24 cellular contexts compared by ENCODE assay signal in the genomic region with DNA sequence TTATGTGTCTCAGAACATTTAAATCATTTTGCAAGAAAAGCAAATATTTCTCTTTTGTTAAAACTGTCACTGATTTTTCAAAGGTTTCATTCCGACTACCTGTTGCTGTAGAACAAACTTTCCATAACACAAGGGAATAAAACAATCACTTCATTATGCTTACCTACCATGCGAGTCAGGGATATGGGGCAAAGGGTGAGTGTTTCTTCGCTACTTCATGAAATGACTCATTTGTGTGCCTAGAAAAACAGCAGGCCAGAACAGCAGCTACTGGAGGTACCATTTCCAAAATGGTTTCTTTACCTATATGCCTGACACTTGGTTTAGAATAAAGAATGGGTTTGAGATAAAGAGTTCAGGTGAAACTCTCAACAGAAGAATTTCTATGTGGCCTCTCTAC.
DNase-seq lines count a peak whose midpoint lies in the region; ATAC-seq, FAIRE-seq and TF ChIP-seq lines count a peak whose summit lies in the region.
"Had no signal": no experiment of that assay in that cellular context is flagged by ENCODE, and none has a peak within 500 bp of the region (broad histone marks: within the 10 kb centered on the region; RNA-seq: fewer than 3 reads in every experiment).

No MANE protein-coding gene starts in this region.

- TF ChIP-seq CTCF in bronchial epithelial cell (IDR thresholded peaks at IDR 0.05; ENCODE audit: insufficient read depth, low read length, severe bottlenecking) (no peak), foreskin keratinocyte (conservative IDR thresholded peaks at IDR 0.05) (no peak)

- CTCF ChIA-PET in HEK293T (lab: Yijun Ruan, JAX) = no interaction called here

- no peak overlapping the region for H3K27ac ChIP-seq in foreskin keratinocyte
- H3K27ac ChIP-seq: 22Rv1, C4-2B, KMS-11 had no signal

- H3K4me1 ChIP-seq in foreskin keratinocyte = no peaks in the 10 kb centered on the region
- H3K4me1 ChIP-seq: Caco-2 had no signal

- POLR2A ChIA-PET in HEK293T (lab: Yijun Ruan, JAX) = no interaction called here

- DNase-seq in DMS53 (lab: John Stamatoyannopoulos, UW) (peak; percentile 35), DMS53 treated with DMSO at 0.1 percent for 48 hours (lab: John Stamatoyannopoulos, UW; ENCODE audit: unreplicated experiment) (no peak), HT-29 (ENCODE audit: low spot score) (peak; percentile 32), bronchial epithelial cell (ENCODE audit: low read depth) (peak; percentile 64), foreskin keratinocyte (peak; percentile 9 to 51), HEK293T (ENCODE audit: extremely low spot score) (no peak), NAMALWA (ENCODE audit: low spot score) (no peak)
- DNase-seq: Caco-2; CD8-positive, alpha-beta T cell; HCEC 1CT; NCI-H1092 treated with DMSO at 0.1 percent for 48 hours; NCI-H1436; NCI-H187; NCI-H2081 treated with DMSO at 0.1 percent for 48 hours; NCI-H2171 treated with DMSO at 0.1 percent for 48 hours; NCI-H524 treated with DMSO at 0.1 percent for 48 hours; NCI-H774; SK-N-SH; SW 1271 had no signal

- no peak overlapping the region for H3K4me3 ChIP-seq in bronchial epithelial cell (ENCODE audit: low read depth, low read length)
- H3K4me3 ChIP-seq: GM23338 had no signal

- no peaks in the 10 kb centered on the region for H3K36me3 ChIP-seq in bronchial epithelial cell (ENCODE audit: control insufficient read depth, insufficient read depth, low read length)

- H3K27me3 ChIP-seq in bronchial epithelial cell (ENCODE audit: control insufficient read depth, insufficient read depth, low read length) (no peaks in the 10 kb centered on the region), foreskin keratinocyte (no peaks in the 10 kb centered on the region)

- peak; percentile 18 for FAIRE-seq in bronchial epithelial cell (lab: Jason Lieb, UNC)

- ATAC-seq in foreskin keratinocyte (peak; percentile 73), HG02798 (IDR thresholded peaks at IDR 0.05; ENCODE audit: poor library complexity, unreplicated experiment) (no peak)
- ATAC-seq: CD8-positive, alpha-beta T cell; GM23338 had no signal

TF ChIP-seq in HEK293T, 16 proteins besides CTCF, POLR2A, EP300 and RAD21:
- TF ChIP-seq CTBP1 (IDR thresholded peaks at IDR 0.05; ENCODE audit: borderline replicate concordance) (no peak), ARNT (IDR thresholded peaks at IDR 0.05) (no peak), FOXM1 (IDR thresholded peaks at IDR 0.05; ENCODE audit: borderline replicate concordance) (no peak), FOXA1 (IDR thresholded peaks at IDR 0.05) (no peak), NFRKB (IDR thresholded peaks at IDR 0.05) (no peak), BHLHE40 (IDR thresholded peaks at IDR 0.05; ENCODE audit: borderline replicate concordance) (no peak), SUZ12 (IDR thresholded peaks at IDR 0.05) (no peak), SP1 (IDR thresholded peaks at IDR 0.05) (no peak), LEF1 (IDR thresholded peaks at IDR 0.05; ENCODE audit: borderline replicate concordance) (no peak), L3MBTL2 (conservative IDR thresholded peaks at IDR 0.05) (no peak), FOXK2 (IDR thresholded peaks at IDR 0.05) (no peak), TARDBP (IDR thresholded peaks at IDR 0.05) (no peak), PKNOX1 (IDR thresholded peaks at IDR 0.05) (no peak), HDGF (IDR thresholded peaks at IDR 0.05; ENCODE audit: borderline replicate concordance) (no peak), ZNF384 (IDR thresholded peaks at IDR 0.05) (no peak), ELF4 (IDR thresholded peaks at IDR 0.05) (no peak)

Comparison
In these comparisons a context has a peak if more than half of its experiments do, and no peak if none do; other contexts are left out.
1. DNase-seq: peak in DMS53 (single experiment), HT-29 (single experiment), bronchial epithelial cell (single experiment) and foreskin keratinocyte (2 of 2); none in DMS53 treated with DMSO at 0.1 percent for 48 hours (single experiment), HEK293T (single experiment) and NAMALWA (single experiment).